Comparison of ENCODE assay signal across 23 cellular contexts in the genomic region with DNA sequence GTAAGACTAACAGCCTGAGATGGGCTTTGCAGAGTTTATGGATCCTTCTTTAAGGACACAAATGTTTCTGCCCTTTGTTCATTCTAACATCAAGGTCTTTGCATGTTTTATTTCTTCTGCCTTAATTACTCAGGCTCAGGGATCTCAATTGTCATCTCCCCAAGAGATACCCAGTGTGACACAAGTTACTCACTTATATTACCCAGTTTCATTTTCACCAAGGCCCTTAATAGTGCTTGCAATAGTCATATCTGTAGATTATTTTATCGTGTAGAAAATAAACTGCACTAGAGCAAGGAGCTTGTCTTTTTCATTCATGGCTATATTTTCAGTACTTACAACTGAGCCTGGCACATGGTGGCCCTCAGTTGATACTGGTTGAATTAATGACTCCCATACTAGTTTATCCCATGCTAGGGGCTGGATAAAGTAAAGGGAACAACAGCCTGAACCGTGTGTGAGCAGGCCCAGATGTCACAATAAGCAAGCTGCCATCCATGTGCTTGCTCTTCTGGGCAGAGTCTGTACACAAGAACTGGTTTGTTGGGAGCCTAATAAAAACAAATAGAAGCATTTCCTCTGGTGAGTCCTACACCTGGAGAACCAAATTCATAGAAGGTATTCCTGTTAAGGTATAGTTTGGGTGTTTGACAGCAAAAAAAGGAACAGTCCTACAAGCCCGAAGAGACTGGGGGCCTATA.
"Had no signal": no experiment of that assay in that cellular context is flagged by ENCODE, and none has a peak within 500 bp of the region (broad histone marks: within the 10 kb centered on the region; RNA-seq: fewer than 3 reads in every experiment).

No MANE protein-coding gene starts in this region.

- H3K4me3 Mint-ChIP-seq: activated naive CD4-positive, alpha-beta T cell treated with anti-CD3 and anti-CD28 coated beads, Interleukin-2, amount 10 ng/mL, durations not matched to agents 7 days and 5 days; activated naive CD8-positive, alpha-beta T cell treated with anti-CD3 and anti-CD28 coated beads for 36 hours; activated T-cell treated with anti-CD3 and anti-CD28 coated beads, Interleukin-2, amount 50 U/mL, for 4 hours; T-helper 2 cell treated with Interferon-gamma antibody and Interleukin-4, amounts not matched to agents 5 μg/mL and 100 μg/mL, for 36 hours; WTC11 had no signal

- H3K4me3 ChIP-seq: SJSA1 had no signal

- H3K27ac Mint-ChIP-seq: activated naive CD4-positive, alpha-beta T cell treated with anti-CD3 and anti-CD28 coated beads, Interleukin-2, amount 10 ng/mL, durations not matched to agents 7 days and 5 days; activated naive CD8-positive, alpha-beta T cell treated with anti-CD3 and anti-CD28 coated beads for 36 hours; activated T-helper 2 cell treated with anti-CD3 and anti-CD28 coated beads, Interferon-gamma antibody, Interleukin-2, Interleukin-4, amounts not matched to agents 10 μg/mL and 5 μg/mL and 100 μg/mL, durations not matched to agents 14 hours and 24 hours and 36 hours; T-helper 2 cell treated with Interferon-gamma antibody and Interleukin-4, amounts not matched to agents 5 μg/mL and 100 μg/mL, for 36 hours; WTC11 had no signal

- H3K9me3 Mint-ChIP-seq: activated naive CD4-positive, alpha-beta T cell treated with anti-CD3 and anti-CD28 coated beads, Interleukin-2, amount 10 ng/mL, durations not matched to agents 7 days and 5 days; activated T-cell treated with anti-CD3 and anti-CD28 coated beads, Interleukin-2, amount 50 U/mL, for 4 hours had no signal

- DNase-seq: activated CD4-positive, alpha-beta T cell treated with anti-CD3 and anti-CD28 coated beads for 48 hours; activated CD4-positive, alpha-beta T cell treated with anti-CD3 and anti-CD28 coated beads, Interleukin-2, amount 50 U/mL, for 4 hours; activated CD4-positive, CD25-positive, alpha-beta regulatory T cell treated with anti-CD3 and anti-CD28 coated beads, Interleukin-2, amount 50 U/mL, for 72 hours; activated CD8-positive, alpha-beta memory T cell treated with anti-CD3 and anti-CD28 coated beads for 24 hours; activated gamma-delta T cell treated with Interleukin-2 at 50 U/mL for 16 hours; activated naive CD4-positive, alpha-beta T cell treated with anti-CD3 and anti-CD28 coated beads, Interleukin-2, amount 10 ng/mL, durations not matched to agents 7 days and 5 days; activated naive CD8-positive, alpha-beta T cell treated with anti-CD3 and anti-CD28 coated beads for 36 hours; activated T-cell treated with anti-CD3 and anti-CD28 coated beads, Interleukin-2, amount 50 U/mL, for 4 hours; central memory CD4-positive, alpha-beta T cell; Kasumi-1; KBM-7; NCI-H1092; NCI-H1930; NCI-H446; NCI-H526; SHP77; SW 1271 had no signal

- H3K36me3 Mint-ChIP-seq: activated naive CD4-positive, alpha-beta T cell treated with anti-CD3 and anti-CD28 coated beads, Interleukin-2, amount 10 ng/mL, durations not matched to agents 7 days and 5 days had no signal

- H3K4me1 Mint-ChIP-seq: WTC11 had no signal

- FAIRE-seq: RCC 7860 had no signal

- H3K36me3 ChIP-seq: SJSA1 had no signal

- H3K9me3 ChIP-seq: SJSA1 had no signal

- H3K27me3 ChIP-seq: SJSA1 had no signal

- ATAC-seq: activated T-cell treated with anti-CD3 and anti-CD28 coated beads, Interleukin-2, amount 50 U/mL, for 4 hours; SK-N-SH treated with all-trans-retinoic acid at 6 μM for 48 hours; WTC11 had no signal

- H3K27ac ChIP-seq: SJSA1 had no signal

- H3K27me3 Mint-ChIP-seq: activated naive CD4-positive, alpha-beta T cell treated with anti-CD3 and anti-CD28 coated beads, Interleukin-2, amount 10 ng/mL, durations not matched to agents 7 days and 5 days; activated naive CD8-positive, alpha-beta T cell treated with anti-CD3 and anti-CD28 coated beads for 36 hours had no signal
